3 cellular contexts compared by ENCODE assay signal in the genomic region with DNA sequence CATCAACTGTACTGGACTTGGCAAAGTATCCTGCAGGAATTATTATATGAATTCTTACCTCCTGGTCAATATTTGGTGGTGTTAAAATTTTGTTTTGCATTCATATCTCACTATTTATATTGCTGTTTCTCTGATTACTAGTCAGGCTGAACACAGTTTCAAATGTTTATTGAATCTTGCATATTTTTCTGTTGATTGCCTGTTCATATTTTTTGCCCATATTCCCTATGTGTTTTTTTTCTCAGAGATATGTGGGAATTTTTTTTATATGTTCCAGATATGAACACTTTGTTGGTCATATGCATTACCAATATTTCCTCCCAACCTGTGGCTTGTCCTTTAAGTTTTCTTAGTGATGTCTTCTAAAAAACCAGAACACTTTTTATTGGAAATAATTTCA.
"Had no signal": no experiment of that assay in that cellular context is flagged by ENCODE, and none has a peak within 500 bp of the region (broad histone marks: within the 10 kb centered on the region; RNA-seq: fewer than 3 reads in every experiment).

No MANE protein-coding gene starts in this region.

- ATAC-seq: GM12878 had no signal

- DNase-seq: GDM1, GF-D8 had no signal

- H3K4me3 ChIP-seq: GM12878 had no signal
